Comparison of ENCODE assay signal across 1 cellular context in the genomic region with DNA sequence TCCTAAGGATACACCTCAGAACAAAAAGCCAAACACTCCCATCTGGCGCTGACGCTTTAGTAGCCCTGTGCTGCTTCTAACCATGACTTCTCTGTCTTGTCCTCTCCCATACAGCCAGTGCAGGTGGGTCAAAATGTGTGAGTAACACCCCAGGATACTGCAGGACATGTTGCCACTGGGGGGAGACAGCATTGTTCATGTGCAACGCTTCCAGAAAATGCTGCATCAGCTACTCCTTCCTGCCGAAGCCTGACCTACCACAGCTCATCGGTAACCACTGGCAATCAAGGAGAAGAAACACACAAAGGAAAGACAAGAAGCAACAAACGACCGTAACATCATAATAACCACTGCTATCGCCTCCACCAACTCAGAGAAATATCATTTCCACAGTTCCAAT.
TF ChIP-seq lines count a peak whose summit lies in the region.

No MANE protein-coding gene starts in this region.

TF ChIP-seq in A549, 52 proteins besides CTCF, POLR2A, EP300 and RAD21 (continued from another document):
- TF ChIP-seq PBX3 (IDR thresholded peaks at IDR 0.05) = no peak
